ENCODE assay signal across 1 cellular context in genomic region chr4:86934772-86935498, GRCh38.
TF ChIP-seq lines count a peak whose summit lies in the region.

AFF1 (plus strand) TSS chr4:86935011; CDS start chr4:86948534, 13,523 bp downstream.

TF ChIP-seq in GM23338, 12 proteins besides CTCF, POLR2A, EP300 and RAD21 (continued from another document):
- TF ChIP-seq ZNF331 (CRISPR knock-in tag; IDR thresholded peaks at IDR 0.05; ENCODE audit: low read depth) (no peak), CREB1 (CRISPR knock-in tag; IDR thresholded peaks at IDR 0.05; ENCODE audit: low read depth) (no peak), REST (IDR thresholded peaks at IDR 0.05; ENCODE audit: unreplicated experiment) (peak; percentile 19), JUNB (IDR thresholded peaks at IDR 0.05; ENCODE audit: unreplicated experiment) (no peak), ZNF114 (CRISPR knock-in tag; IDR thresholded peaks at IDR 0.05) (no peak), ETS1 (IDR thresholded peaks at IDR 0.05) (peak; percentile 20; the same call in 1 of the 2 replicates), EZH2phosphoT487 (IDR thresholded peaks at IDR 0.05; ENCODE audit: unreplicated experiment) (no peak)
